ENCODE assay signal across 20 cellular contexts in genomic region chr18:61817086-61817485, GRCh38.
DNase-seq lines count a peak whose midpoint lies in the region; ATAC-seq and TF ChIP-seq lines count a peak whose summit lies in the region.
"Had no signal": no experiment of that assay in that cellular context is flagged by ENCODE, and none has a peak within 500 bp of the region (broad histone marks: within the 10 kb centered on the region; RNA-seq: fewer than 3 reads in every experiment).

No MANE protein-coding gene starts in this region.

- no peak overlapping the region for H3K4me3 ChIP-seq in uterus
- H3K4me3 ChIP-seq: BLaER1 had no signal

- intact Hi-C loops in uterus (cut with DNase I; ENCODE audit: low total_unique reads) (no loop called here), Right ventricle myocardium inferior (cut with DNase I) (no loop called here)

- no peaks in the 10 kb centered on the region for H3K4me1 ChIP-seq in uterus
- H3K4me1 ChIP-seq: BLaER1 had no signal

- H3K36me3 ChIP-seq in uterus: no peaks in the 10 kb centered on the region
- H3K36me3 ChIP-seq: BLaER1 had no signal

- TF ChIP-seq POLR2A in uterus (IDR thresholded peaks at IDR 0.05): no peak

- no peaks in the 10 kb centered on the region for H3K9me3 ChIP-seq in uterus
- H3K9me3 ChIP-seq: BLaER1 had no signal

- no peak for ATAC-seq in HG02870 (IDR thresholded peaks at IDR 0.05; ENCODE audit: unreplicated experiment)
- ATAC-seq in Right ventricle myocardium inferior: no peak
- ATAC-seq: Panc1 had no signal

- no peak for TF ChIP-seq CTCF in uterus (IDR thresholded peaks at IDR 0.05)

- no peaks in the 10 kb centered on the region for H3K27me3 ChIP-seq in uterus
- H3K27me3 ChIP-seq: BLaER1 had no signal

- H3K27ac ChIP-seq in uterus: no peak overlapping the region
- H3K27ac ChIP-seq: 22Rv1, BLaER1, HL-60 had no signal

- DNase-seq in AG08395 (ENCODE audit: low spot score) (peak; percentile 26), GM04503 (ENCODE audit: low read depth) (peak; percentile 21), astrocyte of the hippocampus (ENCODE audit: low read depth, low spot score) (peak; percentile 33), fibroblast of peridontal ligament (ENCODE audit: extremely low read depth) (peak; percentile 51), uterus (no peak), Right ventricle myocardium inferior (ENCODE audit: missing footprints) (no peak), activated gamma-delta T cell treated with Interleukin-2 at 50 U/mL for 16 hours (no peak)
- DNase-seq: CD4-positive, alpha-beta memory T cell; H7; NCI-H1048; NCI-H146; NCI-H2029 treated with DMSO at 0.1 percent for 48 hours; NCI-H2171 treated with DMSO at 0.1 percent for 48 hours; NCI-H446; NCI-H69 had no signal

Comparison
In these comparisons a context has a peak if more than half of its experiments do, and no peak if none do; other contexts are left out.
1. DNase-seq: peak in AG08395 (single experiment), GM04503 (single experiment), astrocyte of the hippocampus (single experiment) and fibroblast of peridontal ligament (single experiment); none in uterus (0 of 2), Right ventricle myocardium inferior (single experiment) and activated gamma-delta T cell treated with Interleukin-2 at 50 U/mL for 16 hours (single experiment).